19 cellular contexts compared by ENCODE assay signal in the genomic region with DNA sequence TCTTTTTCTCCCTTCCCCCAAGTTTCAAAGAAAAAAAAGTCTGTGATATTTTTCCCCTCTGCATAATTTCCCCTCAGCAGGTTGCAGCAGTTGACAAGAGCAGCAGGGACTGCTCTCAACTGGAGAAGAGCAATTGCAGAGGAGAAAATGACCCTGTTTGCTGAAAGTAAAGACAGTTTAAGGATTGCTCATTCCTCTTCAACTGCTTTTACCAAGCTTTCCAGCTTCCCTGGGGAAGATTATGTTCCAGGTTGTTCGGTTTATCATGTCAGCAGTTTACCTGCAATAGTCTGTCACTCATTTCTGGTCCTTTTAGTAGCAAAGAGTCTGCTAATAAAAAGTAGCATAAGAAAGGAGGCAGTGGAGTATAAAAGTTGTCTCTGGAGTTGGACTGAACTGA. TPM values are rescaled to one million over a fixed set of nuclear protein-coding genes. Genes with fewer than 3 reads are reported as not detected.
DNase-seq lines count a peak whose midpoint lies in the region; ATAC-seq and TF ChIP-seq lines count a peak whose summit lies in the region.
"Had no signal": no experiment of that assay in that cellular context is flagged by ENCODE, and none has a peak within 500 bp of the region (broad histone marks: within the 10 kb centered on the region; RNA-seq: fewer than 3 reads in every experiment).

No MANE protein-coding gene starts in this region.

- H4K20me1 ChIP-seq in neural cell (ENCODE audit: insufficient read depth): no peaks in the 10 kb centered on the region

- H2AFZ ChIP-seq in neural cell (ENCODE audit: low read depth, low read length): no peak overlapping the region

- H3K4me1 Mint-ChIP-seq in natural killer cell treated with Interleukin-12 subunit alpha and Interleukin-12 subunit beta and Interleukin-15 and Interleukin-18, amount 100 ng/mL, for 72 hours (ENCODE audit: low read depth in 2 of 2): peaks cover 60 to 63% of the 10 kb centered on the region in 2 donors
- H3K4me1 Mint-ChIP-seq in natural killer cell: peaks cover 50 to 58% of the 10 kb centered on the region in 2 donors
- H3K4me1 Mint-ChIP-seq in endodermal cell: peaks cover 1% of the 10 kb centered on the region

- no peaks in the 10 kb centered on the region for H3K27me3 Mint-ChIP-seq in natural killer cell treated with Interleukin-12 subunit alpha and Interleukin-12 subunit beta and Interleukin-15 and Interleukin-18, amount 100 ng/mL, for 72 hours
- H3K27me3 Mint-ChIP-seq in natural killer cell (ENCODE audit: low read depth in 2 of 2) (no peaks in the 10 kb centered on the region), endodermal cell (ENCODE audit: insufficient read depth) (no peaks in the 10 kb centered on the region)
- H3K27me3 Mint-ChIP-seq: CD4-positive, alpha-beta memory T cell had no signal

- intact Hi-C loops in natural killer cell (cut with micrococcal nuclease): no loop called here

- peak; percentile 31 for TF ChIP-seq RAD21 in neural cell (conservative IDR thresholded peaks at IDR 0.05)

- peaks cover 64% of the 10 kb centered on the region for H3K36me3 Mint-ChIP-seq in natural killer cell treated with Interleukin-12 subunit alpha and Interleukin-12 subunit beta and Interleukin-15 and Interleukin-18, amount 100 ng/mL, for 72 hours
- H3K36me3 Mint-ChIP-seq in natural killer cell: peaks cover 27% of the 10 kb centered on the region
- H3K36me3 Mint-ChIP-seq in endodermal cell (ENCODE audit: low read depth): peaks cover 40% of the 10 kb centered on the region

- H3K9me2 ChIP-seq in neural cell (ENCODE audit: insufficient read depth, low read length): no peaks in the 10 kb centered on the region

- no peaks in the 10 kb centered on the region for H3K36me3 ChIP-seq in neural cell (ENCODE audit: insufficient read depth, low read length)
- peaks cover 9% of the 10 kb centered on the region for H3K36me3 ChIP-seq in brain microvascular endothelial cell (replicated peaks)
- peaks cover 27% of the 10 kb centered on the region for H3K36me3 ChIP-seq in endodermal cell (ENCODE audit: control insufficient read depth, insufficient read depth, low read length)

- H3K27ac Mint-ChIP-seq in natural killer cell treated with Interleukin-12 subunit alpha and Interleukin-12 subunit beta and Interleukin-15 and Interleukin-18, amount 100 ng/mL, for 72 hours: peak overlapping the region; percentile 92 to 97
- peak overlapping the region in 1 of 2 donors; percentile 23 for H3K27ac Mint-ChIP-seq in natural killer cell
- H3K27ac Mint-ChIP-seq in endodermal cell: no peak overlapping the region
- H3K27ac Mint-ChIP-seq: HFFc6 had no signal

- TF ChIP-seq CTCF in natural killer cell (IDR thresholded peaks at IDR 0.05) (no peak), neural cell (IDR thresholded peaks at IDR 0.05; ENCODE audit: poor library complexity, severe bottlenecking) (no peak), brain microvascular endothelial cell (IDR thresholded peaks at IDR 0.05; ENCODE audit: low read depth, low read length, missing control alignments) (no peak), endodermal cell (conservative IDR thresholded peaks at IDR 0.05) (no peak)

- ATAC-seq in natural killer cell treated with Interleukin-12 subunit alpha and Interleukin-12 subunit beta and Interleukin-15 and Interleukin-18, amount 100 ng/mL, for 72 hours: no peak
- ATAC-seq in natural killer cell: no peak
- ATAC-seq: HCT116 had no signal

- in situ Hi-C loops in brain microvascular endothelial cell (cut with HindIII; ENCODE audit: low pct_ligation_motif_present, low sequenced_read_pairs): no loop called here

- H3K9me3 ChIP-seq in neural cell (ENCODE audit: low read length) (no peaks in the 10 kb centered on the region), endodermal cell (ENCODE audit: control insufficient read depth, low read length) (no peaks in the 10 kb centered on the region)

- no peaks in the 10 kb centered on the region for H3K27me3 ChIP-seq in neural cell (ENCODE audit: insufficient read depth, low read depth, low read length)
- H3K27me3 ChIP-seq in brain microvascular endothelial cell (replicated peaks): no peaks in the 10 kb centered on the region
- no peaks in the 10 kb centered on the region for H3K27me3 ChIP-seq in endodermal cell (ENCODE audit: control insufficient read depth, insufficient read depth, low read length, poor library complexity, severe bottlenecking)
- H3K27me3 ChIP-seq: BLaER1 had no signal

- peak; percentile 87 for TF ChIP-seq EP300 in neural cell (conservative IDR thresholded peaks at IDR 0.05; ENCODE audit: poor library complexity, severe bottlenecking)

- H3K4me3 Mint-ChIP-seq in natural killer cell treated with Interleukin-12 subunit alpha and Interleukin-12 subunit beta and Interleukin-15 and Interleukin-18, amount 100 ng/mL, for 72 hours: no peak overlapping the region
- H3K4me3 Mint-ChIP-seq in natural killer cell (no peak overlapping the region), endodermal cell (no peak overlapping the region)
- H3K4me3 Mint-ChIP-seq: CD14-positive monocyte; CD4-positive, alpha-beta memory T cell; HFFc6 had no signal

- DNase-seq in NCI-H2227 (lab: John Stamatoyannopoulos, UW; ENCODE audit: unreplicated experiment) (peak; percentile 33), NCI-H2227 treated with DMSO at 0.1 percent for 48 hours (lab: John Stamatoyannopoulos, UW) (no peak), natural killer cell (no peak), brain microvascular endothelial cell (no peak), endodermal cell (no peak)
- DNase-seq in natural killer cell treated with Interleukin-12 subunit alpha and Interleukin-12 subunit beta and Interleukin-15 and Interleukin-18, amount 100 ng/mL, for 72 hours (ENCODE audit: low spot score): no peak
- DNase-seq: 8988T; CD4-positive, alpha-beta memory T cell; DMS153; DMS79; GDM1; GOT3; H7; HFFc6 had no signal

- peaks cover 6% of the 10 kb centered on the region for H3K9me3 Mint-ChIP-seq in natural killer cell treated with Interleukin-12 subunit alpha and Interleukin-12 subunit beta and Interleukin-15 and Interleukin-18, amount 100 ng/mL, for 72 hours
- H3K9me3 Mint-ChIP-seq in natural killer cell (no peaks in the 10 kb centered on the region), endodermal cell (no peaks in the 10 kb centered on the region)
- H3K9me3 Mint-ChIP-seq: HFFc6 had no signal

- H3K4me2 ChIP-seq in neural cell (ENCODE audit: low read length): no peak overlapping the region
- H3K4me2 ChIP-seq: BLaER1 had no signal

- H3K4me3 ChIP-seq in neural cell (ENCODE audit: low read length): peak overlapping the region; percentile 12
- H3K4me3 ChIP-seq in brain microvascular endothelial cell (ENCODE audit: low read depth, low read length): no peak overlapping the region
- no peak overlapping the region for H3K4me3 ChIP-seq in endodermal cell (ENCODE audit: low read length)
- H3K4me3 ChIP-seq: BLaER1 had no signal

- H3K27ac ChIP-seq in neural cell (ENCODE audit: low read length) (peak overlapping the region; percentile 79), brain microvascular endothelial cell (no peak overlapping the region), endodermal cell (ENCODE audit: low read depth, low read length) (no peak overlapping the region)
- H3K27ac ChIP-seq: BLaER1, HL-60 had no signal

- no peaks in the 10 kb centered on the region for H3K79me2 ChIP-seq in neural cell (replicated peaks; ENCODE audit: insufficient read depth, low read length)

- H3K4me1 ChIP-seq in endodermal cell (ENCODE audit: control insufficient read depth, insufficient read depth, low read length): no peaks in the 10 kb centered on the region
- H3K4me1 ChIP-seq: BLaER1 had no signal

- H3F3A ChIP-seq in neural cell (ENCODE audit: insufficient read depth, low read length, poor library complexity, severe bottlenecking): no peaks in the 10 kb centered on the region

- H3K9ac ChIP-seq in neural cell (ENCODE audit: low read length): no peak overlapping the region
- no peak overlapping the region for H3K9ac ChIP-seq in endodermal cell (ENCODE audit: extremely low read depth, low read length, poor library complexity, severe bottlenecking)
- H3K9ac ChIP-seq: BLaER1 had no signal

- WGBS in endodermal cell (ENCODE audit: insufficient coverage in 1 of 2, insufficient read length in 1 of 2), 2 experiments: 100% methylated on average over 1 of the region's 1 CpG

TF ChIP-seq in neural cell, 6 proteins besides CTCF, POLR2A, EP300 and RAD21 (continues in another document):
- TF ChIP-seq TAF1 (IDR thresholded peaks at IDR 0.05; ENCODE audit: low read depth) (no peak), EZH2 (IDR thresholded peaks at IDR 0.05; ENCODE audit: borderline replicate concordance, insufficient read depth, low read length, poor library complexity, severe bottlenecking) (no peak), POLR2AphosphoS5 (IDR thresholded peaks at IDR 0.05) (peak; percentile 41), MXI1 (conservative IDR thresholded peaks at IDR 0.05; ENCODE audit: poor library complexity, severe bottlenecking) (no peak), SMC3 (conservative IDR thresholded peaks at IDR 0.05; ENCODE audit: poor library complexity) (peak; percentile 35)

RNA-seq across cellular contexts. Expression of a gene that starts 16.3 kb away (rescaled TPM):
- 100 to 1,000 TPM in 1 of 2 donors, 10 to 100 TPM in 1; 86.9 to 140 TPM for total RNA-seq in natural killer cell treated with Interleukin-12 subunit alpha and Interleukin-12 subunit beta and Interleukin-15 and Interleukin-18, amount 100 ng/mL, for 72 hours
- total RNA-seq in natural killer cell (100 to 1,000 TPM in 1 of 3 donors, 10 to 100 TPM in 2; 70.0 to 106 (median 99.0) TPM), endodermal cell (10 to 100 TPM; 30.2 to 41.7 TPM)
- 59.8 and 64.8 TPM in 2 replicates for polyA plus RNA-seq in neural cell
- polyA minus RNA-seq in neural cell: 87.6 and 92.5 TPM in 2 replicates
- 36.3 TPM for polyA plus RNA-seq in endodermal cell (2013, experiment 1 of 2)
- 30.4 TPM for polyA plus RNA-seq in endodermal cell (2013, experiment 2 of 2)
